In the genomic region with DNA sequence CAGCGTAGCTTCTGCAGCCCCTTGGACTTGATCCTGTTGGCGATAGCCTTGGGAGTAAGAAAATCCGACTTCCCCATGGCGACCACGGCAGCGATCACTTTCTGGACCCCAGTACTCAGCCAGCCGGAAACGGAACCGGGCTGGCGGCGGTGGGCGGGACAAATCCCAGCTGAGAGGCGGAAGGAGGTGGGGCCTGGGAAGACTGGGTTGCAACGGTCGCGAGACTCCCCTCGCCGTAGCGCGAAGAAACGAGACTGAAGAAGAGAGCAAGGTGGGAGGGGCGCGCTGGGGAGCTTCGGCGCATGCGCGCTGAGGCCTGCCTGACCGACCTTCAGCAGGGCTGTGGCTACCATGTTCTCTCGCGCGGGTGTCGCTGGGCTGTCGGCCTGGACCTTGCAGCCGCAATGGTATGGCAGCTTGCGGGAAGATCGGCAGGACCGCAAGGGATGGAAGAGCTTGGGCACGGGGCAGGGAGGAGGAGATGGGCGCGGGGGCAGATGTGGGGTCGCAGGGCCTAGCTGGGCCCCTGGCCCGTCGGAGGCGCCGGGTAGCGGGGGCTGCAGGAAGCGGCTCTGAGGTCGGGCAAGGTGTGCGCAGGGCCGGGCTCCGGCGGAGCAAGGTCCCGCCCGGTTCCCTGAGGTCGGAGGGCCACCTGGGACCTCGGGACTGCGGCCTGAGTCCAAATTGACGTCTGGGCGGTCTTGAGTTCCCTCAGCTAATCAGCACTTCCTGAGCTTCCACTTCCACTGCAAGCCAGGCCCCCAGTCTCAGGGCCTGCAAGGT, we compare ENCODE assay signal across 8 cellular contexts. TPM values are rescaled to one million over a fixed set of nuclear protein-coding genes. Genes with fewer than 3 reads are reported as not detected.
A peak's percentile ranks its signal among the peaks of the same experiment; 100 is the strongest.
DNase-seq lines count a peak whose midpoint lies in the region; ATAC-seq and TF ChIP-seq lines count a peak whose summit lies in the region.

A gene (plus strand): TSS at position 321 of the 783 bp plus-strand sequence. CDS start 31 bp downstream, at position 352.
A gene with protein sequence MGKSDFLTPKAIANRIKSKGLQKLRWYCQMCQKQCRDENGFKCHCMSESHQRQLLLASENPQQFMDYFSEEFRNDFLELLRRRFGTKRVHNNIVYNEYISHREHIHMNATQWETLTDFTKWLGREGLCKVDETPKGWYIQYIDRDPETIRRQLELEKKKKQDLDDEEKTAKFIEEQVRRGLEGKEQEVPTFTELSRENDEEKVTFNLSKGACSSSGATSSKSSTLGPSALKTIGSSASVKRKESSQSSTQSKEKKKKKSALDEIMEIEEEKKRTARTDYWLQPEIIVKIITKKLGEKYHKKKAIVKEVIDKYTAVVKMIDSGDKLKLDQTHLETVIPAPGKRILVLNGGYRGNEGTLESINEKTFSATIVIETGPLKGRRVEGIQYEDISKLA (minus strand): TSS at position 137 of the 783 bp plus-strand sequence. CDS start 60 bp downstream, at position 77.

- DNase-seq in DMS153 treated with DMSO at 0.1 percent for 48 hours (lab: John Stamatoyannopoulos, UW; ENCODE audit: unreplicated experiment) (peak; percentile 49), OCI-M2 (lab: John Stamatoyannopoulos, UW; ENCODE audit: unreplicated experiment) (peak; percentile 61), activated T-cell treated with anti-CD3 and anti-CD28 coated beads for 48 hours (ENCODE audit: low read depth) (peak; percentile 97)
- peak; percentile 94 for DNase-seq in stimulated activated CD8-positive, alpha-beta memory T cell treated with anti-CD3 and anti-CD28 coated beads, Interleukin-7, amount 100 ng/mL, for 24 hours (ENCODE audit: low read depth)

- H3K27me3 ChIP-seq in muscle layer of colon (ENCODE audit: control insufficient read depth in 1 of 2, insufficient read depth in 2 of 2, low read length in 2 of 2), result no peaks in the 10 kb centered on the region

- H3K27ac ChIP-seq in muscle layer of colon (ENCODE audit: low read depth, low read length), result peak within 1 kb of the TSS; percentile 82

- peaks cover 4% of the 10 kb centered on the region for H3K36me3 ChIP-seq in muscle layer of colon (ENCODE audit: insufficient read depth, low read length)

- H3K4me3 ChIP-seq in muscle layer of colon (ENCODE audit: low read depth in 1 of 2, low read length in 2 of 2), result peak within 1 kb of the TSS; percentile 95 to 100

- ATAC-seq in GM21576 (IDR thresholded peaks at IDR 0.05; ENCODE audit: unreplicated experiment) (peak; percentile 97), esophagus mucosa (peak; percentile 99)

- peak within 1 kb of the TSS; percentile 88 for H3K9ac ChIP-seq in muscle layer of colon (ENCODE audit: low read length)

- TF ChIP-seq RAD21 in Ishikawa (IDR thresholded peaks at IDR 0.05; ENCODE audit: low read depth), result no peak

- H3K4me1 ChIP-seq in muscle layer of colon (ENCODE audit: insufficient read depth, low read length), result peaks cover 50% of the 10 kb centered on the region

- TF ChIP-seq EP300 in Ishikawa (IDR thresholded peaks at IDR 0.05; ENCODE audit: borderline replicate concordance), result no peak

- H3K9me3 ChIP-seq in muscle layer of colon (ENCODE audit: low read length), result no peaks in the 10 kb centered on the region

TF ChIP-seq in Ishikawa, 13 proteins besides CTCF, POLR2A, EP300 and RAD21:
- TF ChIP-seq, protein P1, sequence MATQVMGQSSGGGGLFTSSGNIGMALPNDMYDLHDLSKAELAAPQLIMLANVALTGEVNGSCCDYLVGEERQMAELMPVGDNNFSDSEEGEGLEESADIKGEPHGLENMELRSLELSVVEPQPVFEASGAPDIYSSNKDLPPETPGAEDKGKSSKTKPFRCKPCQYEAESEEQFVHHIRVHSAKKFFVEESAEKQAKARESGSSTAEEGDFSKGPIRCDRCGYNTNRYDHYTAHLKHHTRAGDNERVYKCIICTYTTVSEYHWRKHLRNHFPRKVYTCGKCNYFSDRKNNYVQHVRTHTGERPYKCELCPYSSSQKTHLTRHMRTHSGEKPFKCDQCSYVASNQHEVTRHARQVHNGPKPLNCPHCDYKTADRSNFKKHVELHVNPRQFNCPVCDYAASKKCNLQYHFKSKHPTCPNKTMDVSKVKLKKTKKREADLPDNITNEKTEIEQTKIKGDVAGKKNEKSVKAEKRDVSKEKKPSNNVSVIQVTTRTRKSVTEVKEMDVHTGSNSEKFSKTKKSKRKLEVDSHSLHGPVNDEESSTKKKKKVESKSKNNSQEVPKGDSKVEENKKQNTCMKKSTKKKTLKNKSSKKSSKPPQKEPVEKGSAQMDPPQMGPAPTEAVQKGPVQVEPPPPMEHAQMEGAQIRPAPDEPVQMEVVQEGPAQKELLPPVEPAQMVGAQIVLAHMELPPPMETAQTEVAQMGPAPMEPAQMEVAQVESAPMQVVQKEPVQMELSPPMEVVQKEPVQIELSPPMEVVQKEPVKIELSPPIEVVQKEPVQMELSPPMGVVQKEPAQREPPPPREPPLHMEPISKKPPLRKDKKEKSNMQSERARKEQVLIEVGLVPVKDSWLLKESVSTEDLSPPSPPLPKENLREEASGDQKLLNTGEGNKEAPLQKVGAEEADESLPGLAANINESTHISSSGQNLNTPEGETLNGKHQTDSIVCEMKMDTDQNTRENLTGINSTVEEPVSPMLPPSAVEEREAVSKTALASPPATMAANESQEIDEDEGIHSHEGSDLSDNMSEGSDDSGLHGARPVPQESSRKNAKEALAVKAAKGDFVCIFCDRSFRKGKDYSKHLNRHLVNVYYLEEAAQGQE (IDR thresholded peaks at IDR 0.05; ENCODE audit: low read depth), result no peak
- TF ChIP-seq TAF1 (IDR thresholded peaks at IDR 0.05; ENCODE audit: low read depth) (peak; percentile 69), ZBTB7A (IDR thresholded peaks at IDR 0.05; ENCODE audit: low read depth) (no peak), YY1 (IDR thresholded peaks at IDR 0.05; ENCODE audit: low read depth) (peak; percentile 76), TCF12 (IDR thresholded peaks at IDR 0.05; ENCODE audit: low read depth) (no peak), NFIC (IDR thresholded peaks at IDR 0.05) (no peak), EGR1 (IDR thresholded peaks at IDR 0.05) (no peak), CEBPB (IDR thresholded peaks at IDR 0.05) (no peak)
- TF ChIP-seq, protein P2, sequence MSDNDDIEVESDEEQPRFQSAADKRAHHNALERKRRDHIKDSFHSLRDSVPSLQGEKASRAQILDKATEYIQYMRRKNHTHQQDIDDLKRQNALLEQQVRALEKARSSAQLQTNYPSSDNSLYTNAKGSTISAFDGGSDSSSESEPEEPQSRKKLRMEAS (IDR thresholded peaks at IDR 0.05), result peak; percentile 24; the same call in 1 of the 2 replicates

RNA-seq across cellular contexts. Expression of the first gene that starts in this region (rescaled TPM):
- 316 TPM for total RNA-seq in esophagus mucosa

RNA-seq across cellular contexts. Expression of the second gene that starts in this region (rescaled TPM):
- total RNA-seq in esophagus mucosa, result 8.3 TPM

Comparison
In these comparisons a context has a peak if more than half of its experiments do, and no peak if none do; other contexts are left out.
1. Peak in every context shown above with its lines: DNase-seq, ATAC-seq, H3K4me3 ChIP-seq and H3K27ac ChIP-seq.